ENCODE assay signal across 30 cellular contexts in genomic region chr4:168998596-168998995, GRCh38.
"Had no signal": no experiment of that assay in that cellular context is flagged by ENCODE, and none has a peak within 500 bp of the region (broad histone marks: within the 10 kb centered on the region; RNA-seq: fewer than 3 reads in every experiment).

No MANE protein-coding gene starts in this region.

- H3K36me3 ChIP-seq: breast epithelium had no signal

- H3K9me3 Mint-ChIP-seq: activated CD4-positive, alpha-beta T cell treated with anti-CD3 and anti-CD28 coated beads, Interleukin-2, amount 10 ng/mL, durations not matched to agents 7 days and 5 days; activated naive CD8-positive, alpha-beta T cell treated with anti-CD3 and anti-CD28 coated beads, Interleukin-2, amount 10 ng/mL, durations not matched to agents 7 days and 5 days; activated T-cell treated with anti-CD3 and anti-CD28 coated beads, Interleukin-2, amount 50 U/mL, for 4 hours; WTC11 had no signal

- H3K4me1 ChIP-seq: Peyer's patch had no signal

- H3K9me3 ChIP-seq: adrenal gland, body of pancreas, breast epithelium, MG63, Peyer's patch, SJSA1 had no signal

- ATAC-seq: activated CD4-positive, alpha-beta T cell treated with anti-CD3 and anti-CD28 coated beads for 36 hours; activated CD4-positive, CD25-positive, alpha-beta regulatory T cell treated with anti-CD3 and anti-CD28 coated beads, Interleukin-2, amount 50 U/mL, for 24 hours; activated CD8-positive, alpha-beta T cell treated with anti-CD3 and anti-CD28 coated beads, Interleukin-2, amount 10 ng/mL, durations not matched to agents 7 days and 5 days; activated T-cell treated with anti-CD3 and anti-CD28 coated beads, Interleukin-2, amount 50 U/mL, for 4 hours; body of pancreas; PC-3; WTC11 had no signal

- H3K4me3 ChIP-seq: adrenal gland, body of pancreas, breast epithelium, MG63, Peyer's patch, SJSA1 had no signal

- H3K27ac Mint-ChIP-seq: activated CD4-positive, alpha-beta T cell treated with anti-CD3 and anti-CD28 coated beads for 36 hours; activated CD4-positive, alpha-beta T cell treated with anti-CD3 and anti-CD28 coated beads, Interleukin-2, amount 10 ng/mL, durations not matched to agents 7 days and 5 days; activated CD8-positive, alpha-beta T cell treated with anti-CD3 and anti-CD28 coated beads, Interleukin-2, amount 10 ng/mL, durations not matched to agents 7 days and 5 days; activated naive CD8-positive, alpha-beta T cell treated with anti-CD3 and anti-CD28 coated beads, Interleukin-2, amount 10 ng/mL, durations not matched to agents 7 days and 5 days; WTC11 had no signal

- H3K4me3 Mint-ChIP-seq: activated CD4-positive, alpha-beta T cell treated with anti-CD3 and anti-CD28 coated beads for 36 hours; activated CD4-positive, alpha-beta T cell treated with anti-CD3 and anti-CD28 coated beads, Interleukin-2, amount 10 ng/mL, durations not matched to agents 7 days and 5 days; activated CD8-positive, alpha-beta T cell treated with anti-CD3 and anti-CD28 coated beads, Interleukin-2, amount 10 ng/mL, durations not matched to agents 7 days and 5 days; activated naive CD8-positive, alpha-beta T cell treated with anti-CD3 and anti-CD28 coated beads, Interleukin-2, amount 10 ng/mL, durations not matched to agents 7 days and 5 days; activated T-cell treated with anti-CD3 and anti-CD28 coated beads, Interleukin-2, amount 50 U/mL, for 4 hours; WTC11 had no signal

- H3K27me3 ChIP-seq: adrenal gland, body of pancreas, breast epithelium, MG63, Peyer's patch, SJSA1 had no signal

- H3K4me1 Mint-ChIP-seq: activated CD4-positive, alpha-beta T cell treated with anti-CD3 and anti-CD28 coated beads, Interleukin-2, amount 10 ng/mL, durations not matched to agents 7 days and 5 days; activated naive CD8-positive, alpha-beta T cell treated with anti-CD3 and anti-CD28 coated beads, Interleukin-2, amount 10 ng/mL, durations not matched to agents 7 days and 5 days; WTC11 had no signal

- DNase-seq: activated CD4-positive, alpha-beta T cell treated with anti-CD3 and anti-CD28 coated beads for 36 hours; activated CD4-positive, alpha-beta T cell treated with anti-CD3 and anti-CD28 coated beads, Interleukin-2, amount 10 ng/mL, durations not matched to agents 7 days and 5 days; activated CD4-positive, alpha-beta T cell treated with anti-CD3 and anti-CD28 coated beads, Interleukin-2, amount 50 U/mL, for 48 hours; activated CD8-positive, alpha-beta T cell treated with anti-CD3 and anti-CD28 coated beads, Interleukin-2, amount 10 ng/mL, durations not matched to agents 7 days and 5 days; activated effector memory CD4-positive, alpha-beta T cell treated with Interleukin-2 at 50 U/mL for 16 hours; activated naive CD4-positive, alpha-beta T cell treated with anti-CD3 and anti-CD28 coated beads, Interleukin-2, amount 50 U/mL, for 16 hours; activated naive CD8-positive, alpha-beta T cell treated with anti-CD3 and anti-CD28 coated beads, Interleukin-2, amount 10 ng/mL, durations not matched to agents 7 days and 5 days; activated T-cell treated with anti-CD3 and anti-CD28 coated beads, Interleukin-2, amount 50 U/mL, for 4 hours; adrenal gland; body of pancreas; Karpas-422; KBM-7; MG63; MV-4-11; NCI-H1092; NCI-H1436 treated with DMSO at 0.1 percent for 48 hours; NCI-H1694 treated with DMSO at 0.1 percent for 48 hours; NCI-H2029; NCI-H345; NCI-H524 treated with DMSO at 0.1 percent for 48 hours; NK-92 treated with Interleukin-12 subunit alpha and Interleukin-12 subunit beta, amount 100 ng/mL, for 24 hours; PC-3; Peyer's patch; RPMI8226; SHP77 treated with DMSO at 0.1 percent for 48 hours; T1000 had no signal

- H3K27me3 Mint-ChIP-seq: activated CD4-positive, alpha-beta T cell treated with anti-CD3 and anti-CD28 coated beads for 36 hours; activated CD4-positive, alpha-beta T cell treated with anti-CD3 and anti-CD28 coated beads, Interleukin-2, amount 10 ng/mL, durations not matched to agents 7 days and 5 days; activated naive CD8-positive, alpha-beta T cell treated with anti-CD3 and anti-CD28 coated beads, Interleukin-2, amount 10 ng/mL, durations not matched to agents 7 days and 5 days had no signal
